8 cellular contexts compared by ENCODE assay signal in genomic region chr5:90409318-90410177, GRCh38. TPM values are rescaled to one million over a fixed set of nuclear protein-coding genes. Genes with fewer than 3 reads are reported as not detected.
DNase-seq lines count a peak whose midpoint lies in the region; ATAC-seq and TF ChIP-seq lines count a peak whose summit lies in the region.

TSS of gene CETN3 (minus strand) at chr5:90409756. CDS start at chr5:90409661, 95 bp downstream.

- H3K27me3 ChIP-seq in KMS-11 (ENCODE audit: insufficient read depth, low read depth) = no peaks in the 10 kb centered on the region
- H3K27me3 ChIP-seq in Peyer's patch = no peaks in the 10 kb centered on the region
- H3K27me3 ChIP-seq in esophagus muscularis mucosa = no peaks in the 10 kb centered on the region
- H3K27me3 ChIP-seq in muscle layer of duodenum (ENCODE audit: low read depth, low read length) = no peaks in the 10 kb centered on the region

- H3K9me3 ChIP-seq in Peyer's patch (no peaks in the 10 kb centered on the region), esophagus muscularis mucosa (no peaks in the 10 kb centered on the region), muscle layer of duodenum (ENCODE audit: control insufficient read depth in 1 of 2, low read length in 2 of 2) (no peaks in the 10 kb centered on the region)

- H3K79me2 ChIP-seq in KMS-11 (ENCODE audit: insufficient read depth, low read depth) = peaks cover 14% of the 10 kb centered on the region; the same call in 1 of the 2 replicates

- H4K20me1 ChIP-seq in KMS-11 (ENCODE audit: insufficient read depth) = no peaks in the 10 kb centered on the region

- peak within 1 kb of the TSS; percentile 92 for H3K27ac ChIP-seq in KMS-11
- H3K27ac ChIP-seq in Peyer's patch = peak within 1 kb of the TSS; percentile 87 to 98 (median 94)
- H3K27ac ChIP-seq in esophagus muscularis mucosa (replicated peaks in 1 of 4) = peak within 1 kb of the TSS; percentile 92 to 99 (median 96)
- H3K27ac ChIP-seq in muscle layer of duodenum (ENCODE audit: low read length) = peak within 1 kb of the TSS; percentile 98

- TF ChIP-seq CTCF in KMS-11 (conservative IDR thresholded peaks at IDR 0.05; ENCODE audit: low read depth, low read length) (no peak), Peyer's patch (IDR thresholded peaks at IDR 0.05) (peak in 3 of 6 experiments; percentile 7 to 25 (median 22)), esophagus muscularis mucosa (IDR thresholded peaks at IDR 0.05) (peak in 1 of 3 experiments; percentile 3)

- intact Hi-C loops in esophagus muscularis mucosa (cut with DNase I) = loop anchor here (2.0 kb wide), 1 partner anchor 119 kb away; the partner anchor contains the start of gene LYSMD3

- no peak for TF ChIP-seq EP300 in esophagus muscularis mucosa (IDR thresholded peaks at IDR 0.05)

- TF ChIP-seq POLR2A in Peyer's patch (IDR thresholded peaks at IDR 0.05) (peak; percentile 62 to 85), esophagus muscularis mucosa (IDR thresholded peaks at IDR 0.05; ENCODE audit: low read depth) (peak; percentile 10)

- peak; percentile 92 for ATAC-seq in GM21786 (IDR thresholded peaks at IDR 0.05; ENCODE audit: unreplicated experiment)

- peak within 1 kb of the TSS; percentile 94 for H3K9ac ChIP-seq in KMS-11

- WGBS in esophagus muscularis mucosa = 1% methylated on average over 51 of the region's 51 CpGs

- H2AFZ ChIP-seq in KMS-11 (ENCODE audit: low read depth) = peak within 1 kb of the TSS; percentile 70

- H3K4me1 ChIP-seq in KMS-11 (ENCODE audit: low read depth, poor library complexity, severe bottlenecking) (peaks cover 24% of the 10 kb centered on the region), Peyer's patch (peaks cover 0 to 10% (median 0%) of the 10 kb centered on the region in 4 donors), esophagus muscularis mucosa (peaks cover 8 to 22% (median 12%) of the 10 kb centered on the region in 4 donors), muscle layer of duodenum (ENCODE audit: control insufficient read depth in 1 of 2, insufficient read depth in 2 of 2, low read length in 2 of 2) (peaks cover 0 to 9% of the 10 kb centered on the region in 2 donors)

- peak; percentile 95 for DNase-seq in DMS79 treated with DMSO at 0.1 percent for 48 hours (lab: John Stamatoyannopoulos, UW)
- peak; percentile 94 to 97 (median 94) for DNase-seq in Peyer's patch
- DNase-seq in activated T-cell treated with anti-CD3 and anti-CD28 coated beads, Interleukin-2, amount 50 U/mL, for 48 hours = peak; percentile 92 to 93
- DNase-seq in esophagus muscularis mucosa (ENCODE audit: extremely low spot score) = peak; percentile 98
- peak; percentile 86 to 87 for DNase-seq in stimulated activated CD8-positive, alpha-beta memory T cell treated with anti-CD3 and anti-CD28 coated beads, Interleukin-7, amount 100 ng/mL, for 4 hours (ENCODE audit: low read depth in 2 of 2)

- H3K4me2 ChIP-seq in KMS-11 = peak within 1 kb of the TSS; percentile 67

- H3K4me3 ChIP-seq in KMS-11 (IDR thresholded peaks at IDR 0.05; ENCODE audit: insufficient read depth, low read depth, low read length) = peak within 1 kb of the TSS; percentile 27
- peak within 1 kb of the TSS; percentile 54 to 89 (median 80) for H3K4me3 ChIP-seq in Peyer's patch
- H3K4me3 ChIP-seq in esophagus muscularis mucosa = peak within 1 kb of the TSS; percentile 67 to 94 (median 79)
- H3K4me3 ChIP-seq in muscle layer of duodenum (ENCODE audit: low read depth in 1 of 2, low read length in 2 of 2) = peak within 1 kb of the TSS; percentile 97

- H3K36me3 ChIP-seq in KMS-11 (ENCODE audit: insufficient read depth) (no peaks in the 10 kb centered on the region), Peyer's patch (no peaks in the 10 kb centered on the region), esophagus muscularis mucosa (peaks cover 0 to 8% (median 2%) of the 10 kb centered on the region in 4 donors), muscle layer of duodenum (ENCODE audit: control insufficient read depth in 1 of 2, insufficient read depth in 2 of 2, low read length in 2 of 2) (peaks cover 0 to 11% of the 10 kb centered on the region in 2 donors)

RNA-seq across cellular contexts. Expression of gene CETN3, which starts in this region (rescaled TPM):
- 1 to 10 TPM; 1.1 to 4.1 (median 2.9) TPM for total RNA-seq in Peyer's patch
- total RNA-seq in esophagus muscularis mucosa = 1 to 10 TPM; 4.3 to 8.7 (median 6.2) TPM

Comparison
In these comparisons a context has a peak if more than half of its experiments do, and no peak if none do; other contexts are left out.
1. Peak in every context shown above with its lines: DNase-seq, ATAC-seq, H3K4me3 ChIP-seq and H3K27ac ChIP-seq.
2. H3K4me3 ChIP-seq: peak in every context shown above with its lines; median percentile 97 in muscle layer of duodenum; 80 in Peyer's patch; 79 in esophagus muscularis mucosa; 27 in KMS-11.